ENCODE assay signal across 8 cellular contexts in genomic region chr9:127971357-127972315, GRCh38. TPM values are rescaled to one million over a fixed set of nuclear protein-coding genes. Genes with fewer than 3 reads are reported as not detected.
DNase-seq lines count a peak whose midpoint lies in the region; ATAC-seq, FAIRE-seq and TF ChIP-seq lines count a peak whose summit lies in the region.

No MANE protein-coding gene starts in this region.

- H3K9me3 Mint-ChIP-seq in HFFc6: no peaks in the 10 kb centered on the region

- H3K36me3 Mint-ChIP-seq in HFFc6 (ENCODE audit: low read depth): no peaks in the 10 kb centered on the region

- DNase-seq in BE2C: peak; percentile 57
- no peak for DNase-seq in HFFc6
- DNase-seq in activated naive CD4-positive, alpha-beta T cell treated with anti-CD3 and anti-CD28 coated beads, Interleukin-2, amount 50 U/mL, for 16 hours: peak; percentile 22
- peak; percentile 92 for DNase-seq in medulla oblongata (ENCODE audit: extremely low spot score)
- no peak for DNase-seq in GM13977 (ENCODE audit: low spot score)
- no peak for DNase-seq in H54 (ENCODE audit: insufficient read length, low spot score)

- H3K9me3 ChIP-seq in BE2C: no peaks in the 10 kb centered on the region

- H3K4me1 ChIP-seq in BE2C (peaks cover 72% of the 10 kb centered on the region), urinary bladder (ENCODE audit: insufficient read depth) (no peaks in the 10 kb centered on the region)

- no peak for ATAC-seq in GM18909 (IDR thresholded peaks at IDR 0.05; ENCODE audit: poor library complexity, unreplicated experiment)

- H3K4me3 ChIP-seq in BE2C (ENCODE audit: low read depth, low read length) (peak overlapping the region; percentile 4; the same call in 1 of the 2 replicates), urinary bladder (ENCODE audit: low read depth, low read length) (no peak overlapping the region)

- peaks cover 79% of the 10 kb centered on the region for H3K4me1 Mint-ChIP-seq in HFFc6 (ENCODE audit: low read depth)

- peak overlapping the region; percentile 56 for H3K27ac ChIP-seq in urinary bladder (ENCODE audit: low read depth)

- FAIRE-seq in H54 (lab: Jason Lieb, UNC): no peak

- H3K27me3 ChIP-seq in BE2C: no peaks in the 10 kb centered on the region

- TF ChIP-seq CTCF in BE2C (IDR thresholded peaks at IDR 0.05; ENCODE audit: low read depth, low read length) (no peak), HFFc6 (IDR thresholded peaks at IDR 0.05) (no peak), GM13977 (IDR thresholded peaks at IDR 0.05; ENCODE audit: extremely low read depth, insufficient read depth, missing control alignments) (no peak)

- TF ChIP-seq POLR2A in H54 (IDR thresholded peaks at IDR 0.05; ENCODE audit: low read depth, low read length): no peak

- no peak overlapping the region for H3K4me3 Mint-ChIP-seq in HFFc6

- peaks cover 3% of the 10 kb centered on the region for H3K27me3 Mint-ChIP-seq in HFFc6 (ENCODE audit: insufficient read depth)

- H3K36me3 ChIP-seq in BE2C (no peaks in the 10 kb centered on the region), urinary bladder (ENCODE audit: insufficient read depth) (no peaks in the 10 kb centered on the region)

- WGBS in urinary bladder: 27% methylated on average over 22 of the region's 22 CpGs

- in situ Hi-C loops in GM13977 (cut with MboI; ENCODE audit: low pct_unique_long_range_greater_than_20kb, low sequenced_read_pairs, unreplicated experiment): no loop called here

- peak overlapping the region; percentile 61; the same call in 1 of the 2 replicates for H3K27ac Mint-ChIP-seq in HFFc6

RNA-seq across cellular contexts. Expression of gene EEIG1, which starts 9.2 kb away (rescaled TPM):
- polyA plus RNA-seq in BE2C (2012; ENCODE audit: insufficient read depth, insufficient read length, low read depth): 30.7 TPM
- total RNA-seq in HFFc6 (2021; fragmentation: NEBNext Ultra II Directional; extraction: Animal tissue kit (Norgen Biotek cat#: 25700)): 10 to 100 TPM; 26.7 to 35.4 (median 29.3) TPM
- 30.4 TPM for total RNA-seq in urinary bladder
- 67.1 TPM for polyA plus RNA-seq in urinary bladder

RNA-seq across cellular contexts. Expression of gene DPM2, which starts 34.0 kb away (rescaled TPM):
- polyA plus RNA-seq in BE2C (2012; ENCODE audit: insufficient read depth, insufficient read length, low read depth): 137 TPM
- 10 to 100 TPM; 42.5 to 49.6 (median 47.1) TPM for total RNA-seq in HFFc6 (2021; fragmentation: NEBNext Ultra II Directional; extraction: Animal tissue kit (Norgen Biotek cat#: 25700))
- 7.5 TPM for total RNA-seq in urinary bladder
- polyA plus RNA-seq in urinary bladder: 32.1 TPM

RNA-seq across cellular contexts. Expression of gene PIP5KL1, which starts 41.1 kb away (rescaled TPM):
- 0.74 TPM for polyA plus RNA-seq in BE2C (2012; ENCODE audit: insufficient read depth, insufficient read length, low read depth)
- 1 to 10 TPM; 1.7 to 3.1 (median 2.1) TPM for total RNA-seq in HFFc6 (2021; fragmentation: NEBNext Ultra II Directional; extraction: Animal tissue kit (Norgen Biotek cat#: 25700))
- total RNA-seq in urinary bladder: 0.48 TPM
- polyA plus RNA-seq in urinary bladder: 1.4 TPM

RNA-seq across cellular contexts. Expression of gene ST6GALNAC4, which starts 54.8 kb away (rescaled TPM):
- 39.4 TPM for polyA plus RNA-seq in BE2C (2012; ENCODE audit: insufficient read depth, insufficient read length, low read depth)
- total RNA-seq in HFFc6 (2021; fragmentation: NEBNext Ultra II Directional; extraction: Animal tissue kit (Norgen Biotek cat#: 25700)): 10 to 100 TPM; 22.9 to 33.4 (median 27.7) TPM
- total RNA-seq in urinary bladder: 6.8 TPM
- 35.1 TPM for polyA plus RNA-seq in urinary bladder

Comparison
In these comparisons a context has a peak if more than half of its experiments do, and no peak if none do; other contexts are left out.
1. DNase-seq: peak in BE2C (single experiment), activated naive CD4-positive, alpha-beta T cell treated with anti-CD3 and anti-CD28 coated beads, Interleukin-2, amount 50 U/mL, for 16 hours (single experiment) and medulla oblongata (single experiment); none in HFFc6 (single experiment), GM13977 (single experiment) and H54 (single experiment).